In genomic region chr20:23711778-23712177, GRCh38 we compare ENCODE assay signal across 2 cellular contexts. TPM values are rescaled to one million over a fixed set of nuclear protein-coding genes. Genes with fewer than 3 reads are reported as not detected.
"Had no signal": no experiment of that assay in that cellular context is flagged by ENCODE, and none has a peak within 500 bp of the region (broad histone marks: within the 10 kb centered on the region; RNA-seq: fewer than 3 reads in every experiment).

No MANE protein-coding gene starts in this region.

RNA-seq across cellular contexts. Expression of gene CST4, which starts 22.9 kb away (rescaled TPM):
- total RNA-seq: G401, GM12878 had no signal
- polyA plus RNA-seq: GM12878 had no signal

RNA-seq across cellular contexts. Expression of gene CST1, which starts 39.0 kb away (rescaled TPM):
- total RNA-seq: G401, GM12878 had no signal
- polyA plus RNA-seq: GM12878 had no signal
